ENCODE assay signal across 6 cellular contexts in the genomic region with DNA sequence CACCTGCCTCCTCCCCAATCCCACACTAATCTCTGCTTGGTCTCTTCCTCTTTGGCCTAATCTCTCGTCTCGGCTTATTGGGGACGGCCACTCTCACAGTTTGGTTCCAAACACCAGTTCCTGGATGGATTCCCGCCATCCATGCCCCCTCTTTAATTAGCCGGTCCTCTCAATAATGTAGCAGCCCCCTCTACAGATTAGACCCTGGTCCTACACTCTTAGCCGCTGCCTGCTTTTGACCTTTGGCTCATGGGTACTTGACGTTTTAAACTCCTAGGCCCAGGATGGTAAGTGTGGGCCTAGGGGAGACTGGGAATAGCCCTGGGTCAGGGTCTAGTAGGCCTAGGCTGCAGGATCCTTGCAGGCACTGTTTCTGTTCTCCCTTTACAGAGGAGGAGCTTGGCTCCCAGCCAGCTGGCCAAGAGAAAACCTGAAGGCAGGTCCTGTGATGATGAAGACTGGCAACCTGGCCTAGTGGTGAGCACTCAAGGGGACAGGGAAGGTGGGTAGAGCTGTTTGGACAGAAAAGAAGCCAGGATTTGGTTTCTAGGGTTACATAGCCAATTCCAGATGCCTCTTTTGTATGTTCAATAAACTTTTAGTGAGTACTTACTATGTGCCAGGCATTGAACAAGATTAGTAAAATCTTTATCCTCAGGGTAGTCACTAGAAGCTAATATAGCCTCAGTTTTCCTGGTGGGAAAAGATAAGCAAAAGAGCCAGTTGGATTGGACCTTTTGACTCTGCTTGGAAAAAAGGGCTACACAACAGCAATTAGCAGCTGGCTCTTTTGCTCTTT. TPM values are rescaled to one million over a fixed set of nuclear protein-coding genes. Genes with fewer than 3 reads are reported as not detected.
DNase-seq lines count a peak whose midpoint lies in the region; ATAC-seq, FAIRE-seq and TF ChIP-seq lines count a peak whose summit lies in the region.

No MANE protein-coding gene starts in this region.

- dilution Hi-C loops in keratinocyte (cut with MboI; ENCODE audit: extremely low pct_ligation_motif_present, low sequenced_read_pairs) = no loop called here

- intact Hi-C loops in Calu3 (cut with micrococcal nuclease; ENCODE audit: unreplicated experiment) = no loop called here
- intact Hi-C loops in vagina (cut with DNase I) = no loop called here

- H3K4me3 Mint-ChIP-seq in Calu3 (ENCODE audit: low read depth, unreplicated experiment) (peak overlapping the region; percentile 94), WTC11 (peak overlapping the region; percentile 99)

- H3K27me3 Mint-ChIP-seq in Calu3 (ENCODE audit: unreplicated experiment) (no peaks in the 10 kb centered on the region), WTC11 (ENCODE audit: low read depth) (no peaks in the 10 kb centered on the region; the same call in 1 of the 2 replicates)

- POLR2A ChIA-PET in WTC11 (lab: Charles Lee) = no interaction called here

- peak; percentile 23 for TF ChIP-seq CTCF in Calu3 (IDR thresholded peaks at IDR 0.05; ENCODE audit: unreplicated experiment)
- peak; percentile 69 for TF ChIP-seq CTCF in KMS-11 (conservative IDR thresholded peaks at IDR 0.05; ENCODE audit: low read depth, low read length)
- TF ChIP-seq CTCF in WTC11 (IDR thresholded peaks at IDR 0.05) = 0 out of 2 replicates have a peak, but pooled peaks have one; percentile 18
- TF ChIP-seq CTCF in keratinocyte (optimal IDR thresholded peaks at IDR 0.05 in 1 of 3, IDR thresholded peaks at IDR 0.05 in 1 of 3, conservative IDR thresholded peaks at IDR 0.05 in 1 of 3; ENCODE audit: extremely low read depth in 1 of 3, insufficient read depth in 2 of 3, low read length in 3 of 3) = peak in 2 of 3 experiments; percentile 18 to 25
- TF ChIP-seq CTCF in vagina (IDR thresholded peaks at IDR 0.05) = no peak

- H4K20me1 ChIP-seq in KMS-11 (ENCODE audit: insufficient read depth) (no peaks in the 10 kb centered on the region), keratinocyte (ENCODE audit: control insufficient read depth, extremely low read depth, insufficient read depth, low read length) (no peaks in the 10 kb centered on the region)

- CTCF ChIA-PET in Calu3 (lab: Charles Lee) (interaction anchor here (0.6 to 0.7 kb wide), 2 partner anchors 307 to 366 kb away, joined by 3 to 4 read pairs; no protein-coding TSS in a partner anchor), WTC11 (lab: Charles Lee) (interaction anchor here (1.9 to 5.8 kb wide), 2 partner anchors 10 to 25 kb away, joined by 10 to 126 read pairs; no protein-coding TSS in a partner anchor)

- peak overlapping the region; percentile 64; the same call in 1 of the 2 replicates for H3K9ac ChIP-seq in KMS-11
- peak overlapping the region; percentile 75 for H3K9ac ChIP-seq in keratinocyte (ENCODE audit: control insufficient read depth, extremely low read depth, insufficient read depth, low read length)

- no peaks in the 10 kb centered on the region for H3K27me3 ChIP-seq in KMS-11 (ENCODE audit: insufficient read depth, low read depth)
- H3K27me3 ChIP-seq in keratinocyte (ENCODE audit: control insufficient read depth, extremely low read depth, insufficient read depth, low read length) = no peaks in the 10 kb centered on the region
- no peaks in the 10 kb centered on the region for H3K27me3 ChIP-seq in vagina

- H3K4me3 ChIP-seq in KMS-11 (IDR thresholded peaks at IDR 0.05; ENCODE audit: insufficient read depth, low read depth, low read length) (peak overlapping the region; percentile 93), keratinocyte (ENCODE audit: control insufficient read depth in 2 of 3, extremely low read depth in 1 of 3, insufficient read depth in 2 of 3, low read depth in 1 of 3, low read length in 3 of 3) (peak overlapping the region; percentile 46 to 86 (median 71)), vagina (peak overlapping the region; percentile 53 to 68)

- ATAC-seq in WTC11 (peak; percentile 38), HG03135 (IDR thresholded peaks at IDR 0.05; ENCODE audit: unreplicated experiment) (no peak)

- BruUV-seq in Calu3 (replicated peaks; lab: Mats Ljungman, UMichigan) = TSS peak; percentile 64

- H3K4me1 ChIP-seq in KMS-11 (ENCODE audit: low read depth, poor library complexity, severe bottlenecking) = peaks cover 24% of the 10 kb centered on the region
- H3K4me1 ChIP-seq in keratinocyte (ENCODE audit: control insufficient read depth, extremely low read depth, insufficient read depth, low read length) = peaks cover 14% of the 10 kb centered on the region
- peaks cover 17% of the 10 kb centered on the region for H3K4me1 ChIP-seq in vagina

- H3K79me2 ChIP-seq in KMS-11 (ENCODE audit: insufficient read depth, low read depth) (peaks cover 17% of the 10 kb centered on the region), keratinocyte (ENCODE audit: control insufficient read depth, insufficient read depth, low read length) (peaks cover 15% of the 10 kb centered on the region)

- H3K4me2 ChIP-seq in KMS-11 (peak overlapping the region; percentile 87), keratinocyte (ENCODE audit: control insufficient read depth, extremely low read depth, insufficient read depth, low read depth, low read length) (peak overlapping the region; percentile 98)

- peaks cover 15% of the 10 kb centered on the region for H3K4me1 Mint-ChIP-seq in Calu3 (ENCODE audit: low read depth, unreplicated experiment)
- peaks cover 17% of the 10 kb centered on the region for H3K4me1 Mint-ChIP-seq in WTC11

- H3K36me3 ChIP-seq in KMS-11 (ENCODE audit: insufficient read depth) = peaks cover 5% of the 10 kb centered on the region; the same call in 1 of the 2 replicates
- H3K36me3 ChIP-seq in keratinocyte (ENCODE audit: control insufficient read depth in 2 of 2, extremely low read depth in 1 of 2, insufficient read depth in 2 of 2, low read length in 2 of 2) = peaks cover 0 to 8% of the 10 kb centered on the region in 2 experiments
- H3K36me3 ChIP-seq in vagina = no peaks in the 10 kb centered on the region

- no peaks in the 10 kb centered on the region for H3K9me1 ChIP-seq in keratinocyte (ENCODE audit: control insufficient read depth, extremely low read depth, insufficient read depth, low read length)

- H3K27ac Mint-ChIP-seq in Calu3 (ENCODE audit: unreplicated experiment) = peak overlapping the region; percentile 81
- H3K27ac Mint-ChIP-seq in WTC11 = peak overlapping the region; percentile 99

- DNase-seq in Calu3 (peak; percentile 73), WTC11 (ENCODE audit: low spot score) (peak; percentile 40), keratinocyte (ENCODE audit: low read depth, low spot score) (no peak), vagina (ENCODE audit: extremely low spot score in 2 of 2) (no peak)

- H3K27ac ChIP-seq in KMS-11 (peak overlapping the region; percentile 63), keratinocyte (ENCODE audit: control insufficient read depth, insufficient read depth, low read length) (peak overlapping the region; percentile 65), vagina (no peak overlapping the region)

- H2AFZ ChIP-seq in KMS-11 (ENCODE audit: low read depth) (peak overlapping the region; percentile 62), keratinocyte (ENCODE audit: control insufficient read depth, low read length) (peak overlapping the region; percentile 56)

- H3K9me3 ChIP-seq in keratinocyte (ENCODE audit: control insufficient read depth, low read depth, low read length) (no peaks in the 10 kb centered on the region), vagina (no peaks in the 10 kb centered on the region)

- no peak for FAIRE-seq in keratinocyte (lab: Jason Lieb, UNC)

- no peaks in the 10 kb centered on the region for H3K9me3 Mint-ChIP-seq in Calu3 (ENCODE audit: low read depth, unreplicated experiment)
- no peaks in the 10 kb centered on the region for H3K9me3 Mint-ChIP-seq in WTC11

- H3K36me3 Mint-ChIP-seq in Calu3 (ENCODE audit: insufficient read depth, unreplicated experiment) (peaks cover 33% of the 10 kb centered on the region), WTC11 (peaks cover 37% of the 10 kb centered on the region)

- no peak for TF ChIP-seq POLR2A in vagina (IDR thresholded peaks at IDR 0.05)

RNA-seq across cellular contexts. Expression of gene RAD54L, which starts 0.8 kb away (rescaled TPM):
- total RNA-seq in Calu3 (2022) (22.5 and 25.2 TPM in 2 replicates), WTC11 (2021) (51.2 to 54.7 TPM (median 53.7 TPM) in 3 replicates), vagina (8.1 TPM)
- 0.42 to 5.1 TPM (median 3.8 TPM) in 3 replicates for polyA plus RNA-seq in keratinocyte
- 0.74 TPM for polyA plus RNA-seq in keratinocyte (2011; ENCODE audit: low read depth)
- polyA plus RNA-seq in keratinocyte (2011; cell fraction: cytosol; rRNA removed) = 0.98 and 1.2 TPM in 2 replicates
- polyA plus RNA-seq in keratinocyte (2011; cell fraction: nucleus; rRNA removed) = 4.2 and 4.4 TPM in 2 replicates
- 0.24 and 4.0 TPM in 2 replicates for polyA plus RNA-seq in keratinocyte (2012; ENCODE audit: low replicate concordance)
- polyA minus RNA-seq in keratinocyte = 2.1 to 6.8 TPM (median 5.0 TPM) in 3 replicates
- not detected for polyA minus RNA-seq in keratinocyte (2011; cell fraction: cytosol; rRNA and poly(A)+ RNA removed)
- polyA minus RNA-seq in keratinocyte (2011; cell fraction: nucleus; rRNA and poly(A)+ RNA removed) = 1.5 and 2.9 TPM in 2 replicates

RNA-seq across cellular contexts. Expression of gene LURAP1, which starts 45.2 kb away (rescaled TPM):
- total RNA-seq in Calu3 (2022) (not detected in 2 replicates), WTC11 (2021) (3.8 to 4.0 TPM (median 4.0 TPM) in 3 replicates), vagina (14.0 TPM)
- 3.5 to 4.5 TPM (median 4.1 TPM) in 3 replicates for polyA plus RNA-seq in keratinocyte
- polyA plus RNA-seq in keratinocyte (2011; ENCODE audit: low read depth) = 0.47 TPM
- polyA plus RNA-seq in keratinocyte (2011; cell fraction: cytosol; rRNA removed) = 1.9 and 2.2 TPM in 2 replicates
- polyA plus RNA-seq in keratinocyte (2011; cell fraction: nucleus; rRNA removed) = 5.3 and 7.1 TPM in 2 replicates
- polyA plus RNA-seq in keratinocyte (2012; ENCODE audit: low replicate concordance) = 0.93 and 2.1 TPM in 2 replicates
- 2.4 to 3.4 TPM (median 3.4 TPM) in 3 replicates for polyA minus RNA-seq in keratinocyte
- 1.3 TPM for polyA minus RNA-seq in keratinocyte (2011; cell fraction: cytosol; rRNA and poly(A)+ RNA removed)
- polyA minus RNA-seq in keratinocyte (2011; cell fraction: nucleus; rRNA and poly(A)+ RNA removed) = 1.8 and 3.0 TPM in 2 replicates

RNA-seq across cellular contexts. Expression of gene POMGNT1, which starts 50.1 kb away (rescaled TPM):
- total RNA-seq in Calu3 (2022) = 62.0 and 74.5 TPM in 2 replicates
- 42.5 to 43.2 TPM (median 43.2 TPM) in 3 replicates for total RNA-seq in WTC11 (2021)
- polyA plus RNA-seq in keratinocyte = 49.6 to 64.6 TPM (median 60.9 TPM) in 3 replicates
- 12.7 TPM for polyA plus RNA-seq in keratinocyte (2011; ENCODE audit: low read depth)
- polyA plus RNA-seq in keratinocyte (2011; cell fraction: cytosol; rRNA removed) = 35.6 and 44.8 TPM in 2 replicates
- polyA plus RNA-seq in keratinocyte (2011; cell fraction: nucleus; rRNA removed) = 66.8 and 76.4 TPM in 2 replicates
- 40.0 and 71.7 TPM in 2 replicates for polyA plus RNA-seq in keratinocyte (2012; ENCODE audit: low replicate concordance)
- polyA minus RNA-seq in keratinocyte = 48.6 to 94.7 TPM (median 54.7 TPM) in 3 replicates
- 47.2 TPM for polyA minus RNA-seq in keratinocyte (2011; cell fraction: cytosol; rRNA and poly(A)+ RNA removed)
- polyA minus RNA-seq in keratinocyte (2011; cell fraction: nucleus; rRNA and poly(A)+ RNA removed) = 34.8 and 41.8 TPM in 2 replicates
- total RNA-seq in vagina = 28.5 TPM

RNA-seq across cellular contexts. Expression of gene LRRC41, which starts 55.1 kb away (rescaled TPM):
- total RNA-seq in Calu3 (2022) (47.5 and 48.8 TPM in 2 replicates), WTC11 (2021) (44.8 to 46.2 TPM (median 46.0 TPM) in 3 replicates), vagina (58.4 TPM)
- 51.2 to 77.6 TPM (median 70.8 TPM) in 3 replicates for polyA plus RNA-seq in keratinocyte
- polyA plus RNA-seq in keratinocyte (2011; ENCODE audit: low read depth) = 20.7 TPM
- 57.6 and 69.4 TPM in 2 replicates for polyA plus RNA-seq in keratinocyte (2011; cell fraction: cytosol; rRNA removed)
- polyA plus RNA-seq in keratinocyte (2011; cell fraction: nucleus; rRNA removed) = 87.1 and 111 TPM in 2 replicates
- 51.8 and 58.7 TPM in 2 replicates for polyA plus RNA-seq in keratinocyte (2012; ENCODE audit: low replicate concordance)
- polyA minus RNA-seq in keratinocyte = 81.8 to 143 TPM (median 117 TPM) in 3 replicates
- polyA minus RNA-seq in keratinocyte (2011; cell fraction: cytosol; rRNA and poly(A)+ RNA removed) = 125 TPM
- polyA minus RNA-seq in keratinocyte (2011; cell fraction: nucleus; rRNA and poly(A)+ RNA removed) = 75.8 and 80.4 TPM in 2 replicates

RNA-seq across cellular contexts. Expression of gene UQCRH, which starts 55.2 kb away (rescaled TPM):
- total RNA-seq in Calu3 (2022) (410 and 460 TPM in 2 replicates), WTC11 (2021) (584 to 663 TPM (median 611 TPM) in 3 replicates), vagina (175 TPM)
- polyA plus RNA-seq in keratinocyte = 650 to 970 TPM (median 720 TPM) in 3 replicates
- 267 TPM for polyA plus RNA-seq in keratinocyte (2011; ENCODE audit: low read depth)
- 799 and 838 TPM in 2 replicates for polyA plus RNA-seq in keratinocyte (2011; cell fraction: cytosol; rRNA removed)
- 170 and 300 TPM in 2 replicates for polyA plus RNA-seq in keratinocyte (2011; cell fraction: nucleus; rRNA removed)
- polyA plus RNA-seq in keratinocyte (2012; ENCODE audit: low replicate concordance) = 471 and 744 TPM in 2 replicates
- polyA minus RNA-seq in keratinocyte = 38.0 to 117 TPM (median 52.1 TPM) in 3 replicates
- 111 TPM for polyA minus RNA-seq in keratinocyte (2011; cell fraction: cytosol; rRNA and poly(A)+ RNA removed)
- 23.4 and 45.7 TPM in 2 replicates for polyA minus RNA-seq in keratinocyte (2011; cell fraction: nucleus; rRNA and poly(A)+ RNA removed)

Comparison
In these comparisons a context has a peak if more than half of its experiments do, and no peak if none do; other contexts are left out.
1. DNase-seq: peak in Calu3 (single experiment) and WTC11 (single experiment); none in keratinocyte (single experiment) and vagina (0 of 2).
2. CTCF ChIP-seq: peak in Calu3 (single experiment), KMS-11 (single experiment), WTC11 (single experiment) and keratinocyte (2 of 3); none in vagina (0 of 3).
3. Peak in every context shown above with its lines, with median percentiles within 50 percentile points of each other: H3K4me3 ChIP-seq.